8 cellular contexts compared by ENCODE assay signal in genomic region chr3:152403632-152404066, GRCh38.
A peak's percentile ranks its signal among the peaks of the same experiment; 100 is the strongest.
DNase-seq lines count a peak whose midpoint lies in the region; ATAC-seq and TF ChIP-seq lines count a peak whose summit lies in the region.

No MANE protein-coding gene starts in this region.

- no peak overlapping the region for H2BK20ac ChIP-seq in H9 (ENCODE audit: low read depth, low read length, poor library complexity, severe bottlenecking)

- no CpG with 5 or more reads among the region's 2 CpGs for WGBS in H9 (ENCODE audit: extremely low coverage, insufficient read length, low lambda C conversion rate)
- WGBS in right cardiac atrium: 42% methylated on average over 2 of the region's 2 CpGs

- H3K4me1 ChIP-seq in H9 (ENCODE audit: insufficient read depth, low read length) (peaks cover 8% of the 10 kb centered on the region; the same call in 1 of the 2 replicates), right cardiac atrium (ENCODE audit: control insufficient read depth, insufficient read depth, low read length) (peaks cover 6% of the 10 kb centered on the region)

- H2AFZ ChIP-seq in H9 (ENCODE audit: low read length): no peak overlapping the region

- no peaks in the 10 kb centered on the region for H3K9me3 Mint-ChIP-seq in H9
- no peaks in the 10 kb centered on the region for H3K9me3 Mint-ChIP-seq in activated naive CD8-positive, alpha-beta T cell treated with anti-CD3 and anti-CD28 coated beads, Interleukin-2, amount 10 ng/mL, durations not matched to agents 7 days and 5 days

- H2AK5ac ChIP-seq in H9 (ENCODE audit: insufficient read length, low read length): no peak overlapping the region

- H2BK12ac ChIP-seq in H9 (ENCODE audit: insufficient read length, low read depth, low read length): no peak overlapping the region

- DNase-seq in H9: no peak
- no peak for DNase-seq in activated naive CD8-positive, alpha-beta T cell treated with anti-CD3 and anti-CD28 coated beads, Interleukin-2, amount 10 ng/mL, durations not matched to agents 7 days and 5 days
- peak; percentile 61 to 80 (median 77) for DNase-seq in right cardiac atrium
- peak; percentile 54 for DNase-seq in skeletal muscle cell (ENCODE audit: low read depth)
- no peak for DNase-seq in germinal center (ENCODE audit: low spot score)
- DNase-seq in glomerular visceral epithelial cell (ENCODE audit: extremely low spot score): no peak

- H4K5ac ChIP-seq in H9 (ENCODE audit: insufficient read length, low read depth, low read length): no peak overlapping the region

- no peak overlapping the region for H3K23ac ChIP-seq in H9 (ENCODE audit: insufficient read length, low read depth, low read length)

- no peaks in the 10 kb centered on the region for H3K23me2 ChIP-seq in H9 (ENCODE audit: insufficient read length, low read depth, low read length, poor library complexity, severe bottlenecking)

- H3K9ac ChIP-seq in H9 (ENCODE audit: extremely low read depth, insufficient read length, low read length): no peak overlapping the region

- peak overlapping the region; percentile 34 for H3K18ac ChIP-seq in H9 (ENCODE audit: insufficient read length, low read depth, low read length)

- H2BK15ac ChIP-seq in H9 (ENCODE audit: low read depth, low read length): no peak overlapping the region

- H3K27me3 Mint-ChIP-seq in H9 (ENCODE audit: low read depth): no peaks in the 10 kb centered on the region
- no peaks in the 10 kb centered on the region for H3K27me3 Mint-ChIP-seq in activated naive CD8-positive, alpha-beta T cell treated with anti-CD3 and anti-CD28 coated beads, Interleukin-2, amount 10 ng/mL, durations not matched to agents 7 days and 5 days

- no peaks in the 10 kb centered on the region for H4K20me1 ChIP-seq in H9 (ENCODE audit: control insufficient read depth, insufficient read depth, insufficient read length)

- no peaks in the 10 kb centered on the region for H3K79me1 ChIP-seq in H9 (ENCODE audit: insufficient read depth, low read depth, low read length, poor library complexity, severe bottlenecking)

- H3K27ac Mint-ChIP-seq in H9: peak overlapping the region; percentile 85 to 96 (median 89)
- H3K27ac Mint-ChIP-seq in activated naive CD8-positive, alpha-beta T cell treated with anti-CD3 and anti-CD28 coated beads, Interleukin-2, amount 10 ng/mL, durations not matched to agents 7 days and 5 days: peak overlapping the region; percentile 65

- ATAC-seq in activated naive CD8-positive, alpha-beta T cell treated with anti-CD3 and anti-CD28 coated beads, Interleukin-2, amount 10 ng/mL, durations not matched to agents 7 days and 5 days (ENCODE audit: low read depth): no peak
- peak; percentile 87 to 88 for ATAC-seq in right cardiac atrium
- ATAC-seq in GM18873 (IDR thresholded peaks at IDR 0.05; ENCODE audit: low FRiP score, unreplicated experiment): no peak
- no peak for ATAC-seq in GM21529 (IDR thresholded peaks at IDR 0.05; ENCODE audit: unreplicated experiment)

- no peak overlapping the region for H3K4me2 ChIP-seq in H9 (ENCODE audit: insufficient read depth, insufficient read length, low read length)

- H3K27me3 ChIP-seq in H9 (ENCODE audit: insufficient read depth, low read length) (no peaks in the 10 kb centered on the region), right cardiac atrium (ENCODE audit: control insufficient read depth, insufficient read depth) (no peaks in the 10 kb centered on the region)

- peaks cover 2% of the 10 kb centered on the region; the same call in 1 of the 2 replicates for H3K79me2 ChIP-seq in H9 (ENCODE audit: insufficient read depth, low read length)

- no peak overlapping the region for H3K14ac ChIP-seq in H9 (ENCODE audit: insufficient read depth, low read length)

- intact Hi-C loops in right cardiac atrium (cut with DNase I): no loop called here

- no peak overlapping the region for H3K56ac ChIP-seq in H9 (ENCODE audit: insufficient read length, low read depth, low read length)

- H3K4ac ChIP-seq in H9 (ENCODE audit: low read depth, low read length): no peak overlapping the region

- no peaks in the 10 kb centered on the region; a peak in 1 of 7 replicates for H3K36me3 Mint-ChIP-seq in H9 (ENCODE audit: insufficient read depth in 1 of 3, low read depth in 3 of 3)
- H3K36me3 Mint-ChIP-seq in activated naive CD8-positive, alpha-beta T cell treated with anti-CD3 and anti-CD28 coated beads, Interleukin-2, amount 10 ng/mL, durations not matched to agents 7 days and 5 days: peaks cover 33% of the 10 kb centered on the region

- peaks cover 37 to 40% of the 10 kb centered on the region in 2 experiments for H3K4me1 Mint-ChIP-seq in H9
- peaks cover 47% of the 10 kb centered on the region for H3K4me1 Mint-ChIP-seq in activated naive CD8-positive, alpha-beta T cell treated with anti-CD3 and anti-CD28 coated beads, Interleukin-2, amount 10 ng/mL, durations not matched to agents 7 days and 5 days

- H3T11ph ChIP-seq in H9 (ENCODE audit: low read length): no peak overlapping the region

- H3K4me3 Mint-ChIP-seq in H9: no peak overlapping the region
- H3K4me3 Mint-ChIP-seq in activated naive CD8-positive, alpha-beta T cell treated with anti-CD3 and anti-CD28 coated beads, Interleukin-2, amount 10 ng/mL, durations not matched to agents 7 days and 5 days: no peak overlapping the region

- TF ChIP-seq CTCF in H9 (conservative IDR thresholded peaks at IDR 0.05): no peak

- H3K27ac ChIP-seq in H9 (ENCODE audit: insufficient read length, low read depth, low read length) (no peak overlapping the region), right cardiac atrium (ENCODE audit: low read length) (peak overlapping the region; percentile 87)

- H2BK5ac ChIP-seq in H9 (ENCODE audit: insufficient read length, low read length): no peak overlapping the region

- no peak overlapping the region for H4K91ac ChIP-seq in H9 (ENCODE audit: insufficient read length, low read depth, low read length)

- H3K4me3 ChIP-seq in right cardiac atrium (ENCODE audit: low read length) (no peak overlapping the region), skeletal muscle cell (ENCODE audit: low read depth, low read length) (no peak overlapping the region)

- no peak overlapping the region for H2BK120ac ChIP-seq in H9 (ENCODE audit: low read depth, low read length, poor library complexity, severe bottlenecking)

- H4K8ac ChIP-seq in H9 (replicated peaks; ENCODE audit: insufficient read length, low read depth, low read length): no peak overlapping the region

- H3K9me3 ChIP-seq in H9 (ENCODE audit: control insufficient read depth, low read depth, low read length) (no peaks in the 10 kb centered on the region), right cardiac atrium (ENCODE audit: control insufficient read depth, low read length) (no peaks in the 10 kb centered on the region)

- POLR2A ChIA-PET in activated naive CD8-positive, alpha-beta T cell treated with anti-CD3 and anti-CD28 coated beads, Interleukin-2, amount 10 ng/mL, durations not matched to agents 7 days and 5 days (lab: Charles Lee): no interaction called here

Comparison
In these comparisons a context has a peak if more than half of its experiments do, and no peak if none do; other contexts are left out.
1. DNase-seq: peak in right cardiac atrium (3 of 3) and skeletal muscle cell (single experiment); none in H9 (single experiment), activated naive CD8-positive, alpha-beta T cell treated with anti-CD3 and anti-CD28 coated beads, Interleukin-2, amount 10 ng/mL, durations not matched to agents 7 days and 5 days (single experiment), germinal center (single experiment) and glomerular visceral epithelial cell (single experiment).
2. ATAC-seq: peak in right cardiac atrium (2 of 2); none in activated naive CD8-positive, alpha-beta T cell treated with anti-CD3 and anti-CD28 coated beads, Interleukin-2, amount 10 ng/mL, durations not matched to agents 7 days and 5 days (single experiment), GM18873 (single experiment) and GM21529 (single experiment).